8 cellular contexts compared by ENCODE assay signal in genomic region chr3:159762981-159763465, GRCh38.
DNase-seq lines count a peak whose midpoint lies in the region; ATAC-seq, FAIRE-seq and TF ChIP-seq lines count a peak whose summit lies in the region.

No MANE protein-coding gene starts in this region.

- peak; percentile 26 for ATAC-seq in GM19372 (IDR thresholded peaks at IDR 0.05; ENCODE audit: low read depth, unreplicated experiment)
- peak; percentile 31 for ATAC-seq in HG03439 (IDR thresholded peaks at IDR 0.05; ENCODE audit: unreplicated experiment)

- TF ChIP-seq CTCF in choroid plexus epithelial cell (conservative IDR thresholded peaks at IDR 0.05; ENCODE audit: low read depth, low read length) (no peak), D721Med (IDR thresholded peaks at IDR 0.05; ENCODE audit: insufficient read depth, missing control alignments) (no peak)

- H3K4me3 ChIP-seq in choroid plexus epithelial cell (ENCODE audit: low read depth, low read length): peak overlapping the region; percentile 76

- DNase-seq in D341Med (ENCODE audit: low spot score) (peak; percentile 41), RPMI7951 (ENCODE audit: low read depth) (peak; percentile 40), choroid plexus epithelial cell (ENCODE audit: low read depth) (peak; percentile 84), kidney tubule cell (ENCODE audit: low spot score) (peak; percentile 94), D721Med (ENCODE audit: insufficient read length, low spot score) (no peak)
- DNase-seq in stimulated activated CD8-positive, alpha-beta memory T cell treated with anti-CD3 and anti-CD28 coated beads, Interleukin-4, amount 100 ng/mL, for 48 hours: peak; percentile 58

- no peak for FAIRE-seq in D721Med (lab: Jason Lieb, UNC)
